8 cellular contexts compared by ENCODE assay signal in genomic region chr9:136544549-136545064, GRCh38. TPM values are rescaled to one million over a fixed set of nuclear protein-coding genes. Genes with fewer than 3 reads are reported as not detected.
DNase-seq lines count a peak whose midpoint lies in the region; ATAC-seq and TF ChIP-seq lines count a peak whose summit lies in the region.

No MANE protein-coding gene starts in this region.

- peak in 7 of 10 experiments; percentile 35 to 64 (median 49) for DNase-seq in CD4-positive, alpha-beta T cell
- DNase-seq in NCI-H1048 (lab: John Stamatoyannopoulos, UW) (peak; percentile 65), fibroblast of mammary gland (ENCODE audit: low read depth) (peak; percentile 15), NCI-H510A (lab: John Stamatoyannopoulos, UW) (no peak)
- DNase-seq in activated T-cell treated with anti-CD3 and anti-CD28 coated beads, Interleukin-2, amount 50 U/mL, for 48 hours: peak; percentile 76 to 81
- peak in 7 of 9 donors; percentile 25 to 76 (median 35) for DNase-seq in naive thymus-derived CD4-positive, alpha-beta T cell

- H3K4me3 Mint-ChIP-seq in CD4-positive, alpha-beta T cell: peak overlapping the region; percentile 91
- peak overlapping the region; percentile 78 to 95 (median 88) for H3K4me3 Mint-ChIP-seq in naive thymus-derived CD4-positive, alpha-beta T cell

- intact Hi-C loops in CD4-positive, alpha-beta T cell (cut with DNase I, micrococcal nuclease): loop anchor here (1.0 to 10.0 kb wide), 6 partner anchors 43 to 183 kb away; partner anchors contain the start of genes SEC16A (in 2 of the 2) and SNAPC4 (in 1 of the 2)
- intact Hi-C loops in naive thymus-derived CD4-positive, alpha-beta T cell (cut with micrococcal nuclease): loop anchor here (1.0 to 10.0 kb wide), 9 partner anchors 11 to 678 kb away; partner anchors contain the start of genes DNLZ (in 2 of the 2), CAMSAP1 (in 1 of the 2), QSOX2 (in 1 of the 2) and RNF208 (in 1 of the 2)

- no peaks in the 10 kb centered on the region for H3K9me3 Mint-ChIP-seq in CD4-positive, alpha-beta T cell
- H3K9me3 Mint-ChIP-seq in naive thymus-derived CD4-positive, alpha-beta T cell: no peaks in the 10 kb centered on the region

- peaks cover 38% of the 10 kb centered on the region for H3K4me1 Mint-ChIP-seq in CD4-positive, alpha-beta T cell (ENCODE audit: low read depth)
- peaks cover 13 to 53% (median 40%) of the 10 kb centered on the region in 7 donors for H3K4me1 Mint-ChIP-seq in naive thymus-derived CD4-positive, alpha-beta T cell

- POLR2A ChIA-PET in CD4-positive, alpha-beta T cell (lab: Charles Lee): interaction anchor here (1.0 kb wide), 2 partner anchors 8 to 11 kb away, joined by 3 to 4 read pairs; no protein-coding TSS in a partner anchor
- POLR2A ChIA-PET in naive thymus-derived CD4-positive, alpha-beta T cell (lab: Charles Lee): interaction anchor here (0.9 to 1.4 kb wide), 3 partner anchors 15 to 184 kb away, joined by 3 to 5 read pairs (median 4); no protein-coding TSS in a partner anchor

- peaks cover 0 to 20% (median 0%) of the 10 kb centered on the region in 3 experiments for H3K36me3 ChIP-seq in naive thymus-derived CD4-positive, alpha-beta T cell (ENCODE audit: control insufficient read depth in 2 of 3, insufficient read depth in 3 of 3, low read length in 3 of 3)

- no peaks in the 10 kb centered on the region for H3K9me3 ChIP-seq in CD4-positive, alpha-beta T cell (ENCODE audit: control insufficient read depth, low read length)
- H3K9me3 ChIP-seq in naive thymus-derived CD4-positive, alpha-beta T cell (ENCODE audit: control insufficient read depth in 2 of 3, low read length in 3 of 3): no peaks in the 10 kb centered on the region

- no peaks in the 10 kb centered on the region for H3K36me3 Mint-ChIP-seq in CD4-positive, alpha-beta T cell (ENCODE audit: low read depth)
- peaks cover 0 to 5% (median 0%) of the 10 kb centered on the region in 5 donors for H3K36me3 Mint-ChIP-seq in naive thymus-derived CD4-positive, alpha-beta T cell

- no peak for TF ChIP-seq CTCF in CD4-positive, alpha-beta T cell (IDR thresholded peaks at IDR 0.05)
- TF ChIP-seq CTCF in fibroblast of mammary gland (conservative IDR thresholded peaks at IDR 0.05; ENCODE audit: control insufficient read depth, insufficient read depth, low read depth, low read length): no peak

- H3K27ac ChIP-seq in CD4-positive, alpha-beta T cell (ENCODE audit: low read depth, low read length): peak overlapping the region; percentile 70
- H3K27ac ChIP-seq in naive thymus-derived CD4-positive, alpha-beta T cell (ENCODE audit: low read depth, low read length): peak overlapping the region; percentile 80
- H3K27ac ChIP-seq in temporal lobe (ENCODE audit: low read depth, low read length): peak overlapping the region; percentile 97

- CTCF ChIA-PET in CD4-positive, alpha-beta T cell (lab: Charles Lee): no interaction called here
- CTCF ChIA-PET in naive thymus-derived CD4-positive, alpha-beta T cell (lab: Charles Lee): no interaction called here

- H3K27me3 Mint-ChIP-seq in CD4-positive, alpha-beta T cell: no peaks in the 10 kb centered on the region
- H3K27me3 Mint-ChIP-seq in naive thymus-derived CD4-positive, alpha-beta T cell: no peaks in the 10 kb centered on the region

- H3K27ac Mint-ChIP-seq in CD4-positive, alpha-beta T cell: peak overlapping the region; percentile 77
- peak overlapping the region; percentile 38 to 79 (median 76) for H3K27ac Mint-ChIP-seq in naive thymus-derived CD4-positive, alpha-beta T cell

- ATAC-seq in CD4-positive, alpha-beta T cell (ENCODE audit: poor library complexity): peak; percentile 10
- no peak for ATAC-seq in naive thymus-derived CD4-positive, alpha-beta T cell
- no peak for ATAC-seq in GM21723 (IDR thresholded peaks at IDR 0.05; ENCODE audit: unreplicated experiment)

- H3K4me3 ChIP-seq in fibroblast of mammary gland (ENCODE audit: control insufficient read depth, low read depth, low read length): peak overlapping the region; percentile 64
- H3K4me3 ChIP-seq in naive thymus-derived CD4-positive, alpha-beta T cell (ENCODE audit: low read length): peak overlapping the region; percentile 81

- H3K27me3 ChIP-seq in CD4-positive, alpha-beta T cell (ENCODE audit: control insufficient read depth, insufficient read depth, low read length): no peaks in the 10 kb centered on the region
- no peaks in the 10 kb centered on the region for H3K27me3 ChIP-seq in naive thymus-derived CD4-positive, alpha-beta T cell (ENCODE audit: control insufficient read depth in 2 of 2, insufficient read depth in 2 of 2, low read length in 2 of 2)

- peaks cover 31 to 40% of the 10 kb centered on the region in 2 donors for H3K4me1 ChIP-seq in naive thymus-derived CD4-positive, alpha-beta T cell (ENCODE audit: control insufficient read depth in 2 of 2, insufficient read depth in 2 of 2, low read length in 2 of 2)

RNA-seq across cellular contexts. Expression of gene NOTCH1, which starts 1.2 kb away (rescaled TPM):
- total RNA-seq in CD4-positive, alpha-beta T cell: 10 to 100 TPM; 30.8 to 34.2 TPM
- total RNA-seq in naive thymus-derived CD4-positive, alpha-beta T cell: 10 to 100 TPM; 49.7 to 92.9 (median 58.0) TPM
- 1 to 10 TPM; 1.9 to 7.1 TPM for polyA plus RNA-seq in naive thymus-derived CD4-positive, alpha-beta T cell
- 29.0 TPM for total RNA-seq in temporal lobe
